ENCODE assay signal across 8 cellular contexts in the genomic region with DNA sequence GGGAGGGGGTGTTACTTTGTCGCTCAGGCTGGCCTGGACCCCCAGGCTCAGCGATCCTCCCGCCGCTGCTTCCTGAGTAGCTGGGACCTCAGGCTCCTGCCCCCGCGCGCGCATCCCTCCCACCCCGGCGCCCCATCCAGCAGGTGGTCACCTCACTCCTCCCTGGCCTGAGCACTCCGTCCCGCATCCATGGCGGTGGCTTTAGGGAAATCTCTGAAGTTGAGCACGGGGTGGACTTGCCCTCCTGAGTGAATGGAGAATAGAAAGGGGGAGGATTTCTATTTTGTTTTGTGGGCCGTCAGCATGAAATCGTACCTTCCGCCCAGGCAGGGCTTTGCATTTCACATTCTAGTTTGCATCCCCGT. TPM values are rescaled to one million over a fixed set of nuclear protein-coding genes. Genes with fewer than 3 reads are reported as not detected.
DNase-seq lines count a peak whose midpoint lies in the region; ATAC-seq and TF ChIP-seq lines count a peak whose summit lies in the region.

No MANE protein-coding gene starts in this region.

- peaks cover 17% of the 10 kb centered on the region for H3K36me3 Mint-ChIP-seq in T-helper 1 cell treated with Interleukin-12 subunit alpha and Interleukin-12 subunit beta and Interleukin-4 antibody, amounts not matched to agents 30 μg/mL and 1 μg/mL, for 36 hours (ENCODE audit: low read depth)

- no peak for TF ChIP-seq POLR2A in prostate gland (IDR thresholded peaks at IDR 0.05)

- H3K27ac ChIP-seq in BLaER1 treated with 17β-estradiol and CSF1 and Interleukin-3, amounts not matched to agents 10 nM and 100 nM: no peak overlapping the region
- H3K27ac ChIP-seq in prostate gland: peak overlapping the region; percentile 93

- peak overlapping the region; percentile 75 to 93 (median 83) for H3K4me3 ChIP-seq in BLaER1 treated with 17β-estradiol and CSF1 and Interleukin-3, amounts not matched to agents 10 nM and 100 nM
- peak overlapping the region; percentile 62 to 76 for H3K4me3 ChIP-seq in prostate gland

- no peak for TF ChIP-seq CTCF in prostate gland (IDR thresholded peaks at IDR 0.05)

- peaks cover 4 to 10% (median 6%) of the 10 kb centered on the region in 10 experiments; a peak in 16 of 20 replicates for H3K4me1 ChIP-seq in BLaER1 treated with 17β-estradiol and CSF1 and Interleukin-3, amounts not matched to agents 10 nM and 100 nM
- H3K4me1 ChIP-seq in prostate gland (replicated peaks): no peaks in the 10 kb centered on the region

- no peaks in the 10 kb centered on the region for H3K27me3 Mint-ChIP-seq in T-helper 1 cell treated with Interleukin-12 subunit alpha and Interleukin-12 subunit beta and Interleukin-4 antibody, amounts not matched to agents 30 μg/mL and 1 μg/mL, for 36 hours (ENCODE audit: low read depth)

- H3K9me3 Mint-ChIP-seq in T-helper 1 cell treated with Interleukin-12 subunit alpha and Interleukin-12 subunit beta and Interleukin-4 antibody, amounts not matched to agents 30 μg/mL and 1 μg/mL, for 36 hours: peaks cover 48% of the 10 kb centered on the region

- peak overlapping the region; percentile 27 to 95 (median 87); a peak in 16 of 22 replicates for H3K9ac ChIP-seq in BLaER1 treated with 17β-estradiol and CSF1 and Interleukin-3, amounts not matched to agents 10 nM and 100 nM

- H3K36me3 ChIP-seq in BLaER1 treated with 17β-estradiol and CSF1 and Interleukin-3, amounts not matched to agents 10 nM and 100 nM: peaks cover 9 to 17% (median 13%) of the 10 kb centered on the region in 11 experiments
- no peaks in the 10 kb centered on the region for H3K36me3 ChIP-seq in prostate gland

- WGBS in prostate gland: 0% methylated on average over 17 of the region's 18 CpGs

- H3K27me3 ChIP-seq in BLaER1 treated with 17β-estradiol and CSF1 and Interleukin-3, amounts not matched to agents 10 nM and 100 nM: no peaks in the 10 kb centered on the region
- H3K27me3 ChIP-seq in prostate gland (replicated peaks; ENCODE audit: insufficient read depth): no peaks in the 10 kb centered on the region

- peak overlapping the region; percentile 71 to 95 (median 78) for H3K4me2 ChIP-seq in BLaER1 treated with 17β-estradiol and CSF1 and Interleukin-3, amounts not matched to agents 10 nM and 100 nM

- ATAC-seq in GM21737 (IDR thresholded peaks at IDR 0.05; ENCODE audit: unreplicated experiment) (peak; percentile 10), GM18858 (IDR thresholded peaks at IDR 0.05; ENCODE audit: unreplicated experiment) (no peak)

- H3K4me3 Mint-ChIP-seq in T-helper 1 cell treated with Interleukin-12 subunit alpha and Interleukin-12 subunit beta and Interleukin-4 antibody, amounts not matched to agents 30 μg/mL and 1 μg/mL, for 36 hours: peak overlapping the region; percentile 88

- intact Hi-C loops in prostate gland (cut with DNase I): no loop called here

- peaks cover 0 to under 1% (median 0%) of the 10 kb centered on the region in 11 experiments; a peak in 1 of 22 replicates for H4K20me1 ChIP-seq in BLaER1 treated with 17β-estradiol and CSF1 and Interleukin-3, amounts not matched to agents 10 nM and 100 nM

- DNase-seq in germinal center (ENCODE audit: low spot score) (peak; percentile 19), prostate gland (ENCODE audit: low spot score) (no peak), SW480 (ENCODE audit: low spot score) (no peak), occipital lobe (lab: John Stamatoyannopoulos, UW) (no peak)

- H3K27ac Mint-ChIP-seq in T-helper 1 cell treated with Interleukin-12 subunit alpha and Interleukin-12 subunit beta and Interleukin-4 antibody, amounts not matched to agents 30 μg/mL and 1 μg/mL, for 36 hours: peak overlapping the region; percentile 86

- H3K9me3 ChIP-seq in BLaER1 treated with 17β-estradiol and CSF1 and Interleukin-3, amounts not matched to agents 10 nM and 100 nM (replicated peaks in 1 of 11): peaks cover 27 to 66% (median 42%) of the 10 kb centered on the region in 11 experiments; a peak in 20 of 22 replicates
- no peaks in the 10 kb centered on the region for H3K9me3 ChIP-seq in prostate gland

- peaks cover 18% of the 10 kb centered on the region for H3K4me1 Mint-ChIP-seq in T-helper 1 cell treated with Interleukin-12 subunit alpha and Interleukin-12 subunit beta and Interleukin-4 antibody, amounts not matched to agents 30 μg/mL and 1 μg/mL, for 36 hours (ENCODE audit: low read depth)

RNA-seq across cellular contexts. Expression of a gene that starts 0.4 kb away (rescaled TPM):
- total RNA-seq in prostate gland (1 to 10 TPM; 6.8 to 9.1 TPM), occipital lobe (6.6 TPM)

RNA-seq across cellular contexts. Expression of a gene that starts 35.3 kb away (rescaled TPM):
- total RNA-seq in prostate gland (10 to 100 TPM; 48.3 to 51.7 TPM), occipital lobe (20.7 TPM)

Comparison
In these comparisons a context has a peak if more than half of its experiments do, and no peak if none do; other contexts are left out.
1. H3K27ac ChIP-seq: peak in prostate gland (2 of 2); none in BLaER1 treated with 17β-estradiol and CSF1 and Interleukin-3, amounts not matched to agents 10 nM and 100 nM (0 of 11).